21 cellular contexts compared by ENCODE assay signal in genomic region chr5:97089149-97089801, GRCh38. TPM values are rescaled to one million over a fixed set of nuclear protein-coding genes. Genes with fewer than 3 reads are reported as not detected.
"Had no signal": no experiment of that assay in that cellular context is flagged by ENCODE, and none has a peak within 500 bp of the region (broad histone marks: within the 10 kb centered on the region; RNA-seq: fewer than 3 reads in every experiment).

No MANE protein-coding gene starts in this region.

- FAIRE-seq: astrocyte, bronchial epithelial cell had no signal

- H3K4me1 ChIP-seq: right atrium auricular region, uterus had no signal

- DNase-seq: activated CD4-positive, alpha-beta T cell treated with anti-CD3 and anti-CD28 coated beads, Interleukin-2, amount 50 U/mL, for 48 hours; activated CD4-positive, CD25-positive, alpha-beta regulatory T cell treated with anti-CD3 and anti-CD28 coated beads, Interleukin-2, amount 50 U/mL, for 72 hours; activated naive CD4-positive, alpha-beta T cell treated with anti-CD3 and anti-CD28 coated beads for 36 hours; dermis blood vessel endothelial cell; effector memory CD8-positive, alpha-beta T cell; islet precursor cell; left lung; mammary epithelial cell; naive thymus-derived CD8-positive, alpha-beta T cell; stimulated activated CD4-positive, alpha-beta T cell treated with anti-CD3 and anti-CD28 coated beads, Interleukin-2, amount 100 ng/mL, for 48 hours; T1000; uterus had no signal

- H3K36me3 ChIP-seq: left lung, right atrium auricular region, uterus had no signal

- H3K9me3 ChIP-seq: left lung, right atrium auricular region, uterus had no signal

- H3K27me3 ChIP-seq: hepatocyte, left lung, right atrium auricular region, uterus had no signal

- H3K27ac ChIP-seq: epithelial cell of prostate, hepatocyte, left lung, right atrium auricular region, uterus had no signal

- H3K4me3 ChIP-seq: hepatocyte, left lung, right atrium auricular region, uterus had no signal

RNA-seq across cellular contexts. Expression of gene LIX1, which starts 53.1 kb away (rescaled TPM):
- total RNA-seq: activated naive CD4-positive, alpha-beta T cell treated with anti-CD3 and anti-CD28 coated beads for 36 hours; activated T-helper 17 cell treated with anti-CD3 and anti-CD28 coated beads, Interleukin-2, amount 50 U/mL, for 72 hours; bronchial epithelial cell; dermis blood vessel endothelial cell; left lung; mammary epithelial cell; mononuclear cell; naive thymus-derived CD8-positive, alpha-beta T cell; posterior vena cava; right atrium auricular region had no signal
- polyA plus RNA-seq: adipose tissue; mammary epithelial cell; naive thymus-derived CD8-positive, alpha-beta T cell had no signal
